In genomic region chr18:57004366-57005121, GRCh38 we compare ENCODE assay signal across 1 cellular context.
TF ChIP-seq lines count a peak whose summit lies in the region.

No MANE protein-coding gene starts in this region.

TF ChIP-seq in HEK293, 187 proteins besides CTCF, POLR2A, EP300 and RAD21 (continued from another document):
- TF ChIP-seq PRDM6 (tag by site-specific recombination; IDR thresholded peaks at IDR 0.05) (peak; percentile 78), ZNF621 (tag by site-specific recombination; IDR thresholded peaks at IDR 0.05) (no peak), ZNF146 (tag by site-specific recombination; IDR thresholded peaks at IDR 0.05) (no peak), ZNF549 (tag by site-specific recombination; IDR thresholded peaks at IDR 0.05) (no peak), ZNF76 (tag by site-specific recombination; IDR thresholded peaks at IDR 0.05; ENCODE audit: borderline replicate concordance, low read depth) (no peak), ZBTB10 (tag by site-specific recombination; IDR thresholded peaks at IDR 0.05) (no peak)
TF ChIP-seq in HEK293: peak in this region for 4.
